In genomic region chr11:61679893-61680621, GRCh38 we compare ENCODE assay signal across 8 cellular contexts. TPM values are rescaled to one million over a fixed set of nuclear protein-coding genes. Genes with fewer than 3 reads are reported as not detected.
DNase-seq lines count a peak whose midpoint lies in the region; ATAC-seq lines count a peak whose summit lies in the region.

A gene with protein sequence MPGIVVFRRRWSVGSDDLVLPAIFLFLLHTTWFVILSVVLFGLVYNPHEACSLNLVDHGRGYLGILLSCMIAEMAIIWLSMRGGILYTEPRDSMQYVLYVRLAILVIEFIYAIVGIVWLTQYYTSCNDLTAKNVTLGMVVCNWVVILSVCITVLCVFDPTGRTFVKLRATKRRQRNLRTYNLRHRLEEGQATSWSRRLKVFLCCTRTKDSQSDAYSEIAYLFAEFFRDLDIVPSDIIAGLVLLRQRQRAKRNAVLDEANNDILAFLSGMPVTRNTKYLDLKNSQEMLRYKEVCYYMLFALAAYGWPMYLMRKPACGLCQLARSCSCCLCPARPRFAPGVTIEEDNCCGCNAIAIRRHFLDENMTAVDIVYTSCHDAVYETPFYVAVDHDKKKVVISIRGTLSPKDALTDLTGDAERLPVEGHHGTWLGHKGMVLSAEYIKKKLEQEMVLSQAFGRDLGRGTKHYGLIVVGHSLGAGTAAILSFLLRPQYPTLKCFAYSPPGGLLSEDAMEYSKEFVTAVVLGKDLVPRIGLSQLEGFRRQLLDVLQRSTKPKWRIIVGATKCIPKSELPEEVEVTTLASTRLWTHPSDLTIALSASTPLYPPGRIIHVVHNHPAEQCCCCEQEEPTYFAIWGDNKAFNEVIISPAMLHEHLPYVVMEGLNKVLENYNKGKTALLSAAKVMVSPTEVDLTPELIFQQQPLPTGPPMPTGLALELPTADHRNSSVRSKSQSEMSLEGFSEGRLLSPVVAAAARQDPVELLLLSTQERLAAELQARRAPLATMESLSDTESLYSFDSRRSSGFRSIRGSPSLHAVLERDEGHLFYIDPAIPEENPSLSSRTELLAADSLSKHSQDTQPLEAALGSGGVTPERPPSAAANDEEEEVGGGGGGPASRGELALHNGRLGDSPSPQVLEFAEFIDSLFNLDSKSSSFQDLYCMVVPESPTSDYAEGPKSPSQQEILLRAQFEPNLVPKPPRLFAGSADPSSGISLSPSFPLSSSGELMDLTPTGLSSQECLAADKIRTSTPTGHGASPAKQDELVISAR (plus strand): TSS chr11:61680391. CDS start chr11:61720156, 39,765 bp downstream.

- peak within 1 kb of the TSS; percentile 51 for H3K4me3 ChIP-seq in ectodermal cell (ENCODE audit: insufficient read depth, low read depth, low read length)

- ATAC-seq in GM21737 (IDR thresholded peaks at IDR 0.05; ENCODE audit: unreplicated experiment) (peak; percentile 66), GM18519 (IDR thresholded peaks at IDR 0.05; ENCODE audit: low FRiP score, unreplicated experiment) (no peak)

- peaks cover 10% of the 10 kb centered on the region for H3K4me1 ChIP-seq in ectodermal cell (ENCODE audit: control insufficient read depth, insufficient read depth, low read length)

- H3K27ac ChIP-seq in ectodermal cell (ENCODE audit: insufficient read depth, low read depth, low read length, poor library complexity, severe bottlenecking), result no peak within 1 kb of the TSS

- 6 to 7% methylated on average over 84 of the region's 84 CpGs for WGBS in ectodermal cell, 2 experiments

- DNase-seq in C1 segment of cervical spinal cord (lab: John Stamatoyannopoulos, UW) (peak in 12 of 14 donors; percentile 37 to 84 (median 62)), NCI-H226 (peak; percentile 62), medulla oblongata (ENCODE audit: extremely low spot score) (peak; percentile 82)
- DNase-seq in activated CD4-positive, alpha-beta T cell treated with anti-CD3 and anti-CD28 coated beads, Interleukin-2, amount 50 U/mL, for 48 hours, result peak; percentile 69 to 72
- peak; percentile 62 to 72 (median 66) for DNase-seq in stimulated activated CD4-positive, alpha-beta T cell treated with anti-CD3 and anti-CD28 coated beads, TNF-alpha, amount 100 ng/mL, for 4 hours (ENCODE audit: low read depth in 3 of 3)

- no peaks in the 10 kb centered on the region for H3K36me3 ChIP-seq in ectodermal cell (ENCODE audit: control insufficient read depth, insufficient read depth, low read length)

- no peaks in the 10 kb centered on the region for H3K9me3 ChIP-seq in ectodermal cell (ENCODE audit: control insufficient read depth, low read length)

- H3K27me3 ChIP-seq in ectodermal cell (ENCODE audit: control insufficient read depth, insufficient read depth, low read length, poor library complexity, severe bottlenecking), result peaks cover 16% of the 10 kb centered on the region

RNA-seq across cellular contexts. Expression of the gene that starts here (rescaled TPM):
- 6.5 TPM for polyA plus RNA-seq in ectodermal cell (2013, experiment 1 of 4)
- polyA plus RNA-seq in ectodermal cell (2013, experiment 2 of 4), result 6.0 TPM
- polyA plus RNA-seq in ectodermal cell (2013, experiment 3 of 4), result 4.3 TPM
- polyA plus RNA-seq in ectodermal cell (2013, experiment 4 of 4), result 4.3 TPM
